In genomic region chr1:230577537-230577936, GRCh38 we compare ENCODE assay signal across 34 cellular contexts.
"Had no signal": no experiment of that assay in that cellular context is flagged by ENCODE, and none has a peak within 500 bp of the region (broad histone marks: within the 10 kb centered on the region; RNA-seq: fewer than 3 reads in every experiment).

No MANE protein-coding gene starts in this region.

- DNase-seq: Karpas-422, Kasumi-1, MG63, MM.1S, MV-4-11, NCI-H1048, NCI-H1092, NCI-H1092 treated with DMSO at 0.1 percent for 48 hours, NCI-H1105, NCI-H1105 treated with DMSO at 0.1 percent for 48 hours, NCI-H1417, NCI-H1417 treated with DMSO at 0.1 percent for 48 hours, NCI-H1436, NCI-H1436 treated with DMSO at 0.1 percent for 48 hours, NCI-H146, NCI-H1694, NCI-H1694 treated with DMSO at 0.1 percent for 48 hours, NCI-H187, NCI-H187 treated with DMSO at 0.1 percent for 48 hours, NCI-H1930, NCI-H2029, NCI-H2029 treated with DMSO at 0.1 percent for 48 hours, NCI-H2081, NCI-H2081 treated with DMSO at 0.1 percent for 48 hours, NCI-H2107, NCI-H2171, NCI-H2171 treated with DMSO at 0.1 percent for 48 hours, NCI-H2227 treated with DMSO at 0.1 percent for 48 hours, NCI-H226, NCI-H345, NCI-H446, NCI-H446 treated with DMSO at 0.1 percent for 48 hours, NCI-H510A, NCI-H510A treated with DMSO at 0.1 percent for 48 hours had no signal

- H3K4me3 ChIP-seq: MG63 had no signal

- H3K36me3 ChIP-seq: MG63 had no signal
